1 cellular context compared by ENCODE assay signal in genomic region chr3:186260726-186261125, GRCh38.
TF ChIP-seq lines count a peak whose summit lies in the region.

No MANE protein-coding gene starts in this region.

TF ChIP-seq in HCT116, 20 proteins besides CTCF, POLR2A, EP300 and RAD21:
- TF ChIP-seq ZFX (IDR thresholded peaks at IDR 0.05) (no peak), CEBPB (IDR thresholded peaks at IDR 0.05; ENCODE audit: low read depth) (no peak), CBX3 (IDR thresholded peaks at IDR 0.05; ENCODE audit: low read depth) (no peak)
TF ChIP-seq in HCT116: peak in this region for 0.
